In genomic region chr5:155293605-155294178, GRCh38 we compare ENCODE assay signal across 16 cellular contexts.
"Had no signal": no experiment of that assay in that cellular context is flagged by ENCODE, and none has a peak within 500 bp of the region (broad histone marks: within the 10 kb centered on the region; RNA-seq: fewer than 3 reads in every experiment).

No MANE protein-coding gene starts in this region.

- H3K9me3 ChIP-seq: mucosa of descending colon, thoracic aorta had no signal

- H3K4me3 ChIP-seq: mucosa of descending colon, thoracic aorta had no signal

- ATAC-seq: activated T-helper 17 cell treated with anti-CD3 and anti-CD28 coated beads, Interleukin-2, amount 50 U/mL, for 72 hours; effector memory CD8-positive, alpha-beta T cell; foreskin keratinocyte; left ventricle myocardium superior; mucosa of descending colon; naive thymus-derived CD4-positive, alpha-beta T cell; stimulated activated effector memory CD8-positive, alpha-beta T cell treated with anti-CD3 and anti-CD28 coated beads, Interleukin-12 subunit alpha, Interleukin-12 subunit beta, amount 100 ng/mL, for 72 hours had no signal

- H3K9ac ChIP-seq: parathyroid adenoma had no signal

- H3K27me3 ChIP-seq: foreskin keratinocyte had no signal

- H3K79me2 ChIP-seq: parathyroid adenoma had no signal

- H2AFZ ChIP-seq: parathyroid adenoma had no signal

- H3K36me3 ChIP-seq: thoracic aorta had no signal

- H3K27ac Mint-ChIP-seq: activated naive CD4-positive, alpha-beta T cell treated with anti-CD3 and anti-CD28 coated beads, Interleukin-2, amount 10 ng/mL, durations not matched to agents 7 days and 5 days; activated T-helper 17 cell treated with anti-CD3 and anti-CD28 coated beads, Interleukin-2, amount 50 U/mL, for 72 hours; effector memory CD8-positive, alpha-beta T cell; memory B cell; naive thymus-derived CD4-positive, alpha-beta T cell; stimulated activated effector memory CD8-positive, alpha-beta T cell treated with anti-CD3 and anti-CD28 coated beads, Interleukin-12 subunit alpha, Interleukin-12 subunit beta, amount 100 ng/mL, for 72 hours had no signal

- H3K27ac ChIP-seq: foreskin keratinocyte, parathyroid adenoma, thoracic aorta had no signal

- H3K4me1 ChIP-seq: foreskin keratinocyte had no signal

- H3K36me3 Mint-ChIP-seq: activated naive CD4-positive, alpha-beta T cell treated with anti-CD3 and anti-CD28 coated beads, Interleukin-2, amount 10 ng/mL, durations not matched to agents 7 days and 5 days; memory B cell; stimulated activated effector memory CD8-positive, alpha-beta T cell treated with anti-CD3 and anti-CD28 coated beads, Interleukin-12 subunit alpha, Interleukin-12 subunit beta, amount 100 ng/mL, for 72 hours had no signal

- H3K9me3 Mint-ChIP-seq: activated T-helper 17 cell treated with anti-CD3 and anti-CD28 coated beads, Interleukin-2, amount 50 U/mL, for 72 hours; stimulated activated effector memory CD8-positive, alpha-beta T cell treated with anti-CD3 and anti-CD28 coated beads, Interleukin-12 subunit alpha, Interleukin-12 subunit beta, amount 100 ng/mL, for 72 hours had no signal

- DNase-seq: activated CD4-positive, alpha-beta T cell treated with anti-CD3 and anti-CD28 coated beads, Interleukin-2, amount 50 U/mL, for 48 hours; activated CD4-positive, CD25-positive, alpha-beta regulatory T cell treated with anti-CD3 and anti-CD28 coated beads, Interleukin-2, amount 50 U/mL, for 72 hours; activated naive CD4-positive, alpha-beta T cell treated with anti-CD3 and anti-CD28 coated beads, Interleukin-2, amount 10 ng/mL, durations not matched to agents 7 days and 5 days; dermis blood vessel endothelial cell; effector memory CD8-positive, alpha-beta T cell; foreskin keratinocyte; glutamatergic neuron; kidney glomerular epithelial cell; left ventricle myocardium superior; mucosa of descending colon; naive thymus-derived CD4-positive, alpha-beta T cell had no signal
